ENCODE assay signal across 8 cellular contexts in the genomic region with DNA sequence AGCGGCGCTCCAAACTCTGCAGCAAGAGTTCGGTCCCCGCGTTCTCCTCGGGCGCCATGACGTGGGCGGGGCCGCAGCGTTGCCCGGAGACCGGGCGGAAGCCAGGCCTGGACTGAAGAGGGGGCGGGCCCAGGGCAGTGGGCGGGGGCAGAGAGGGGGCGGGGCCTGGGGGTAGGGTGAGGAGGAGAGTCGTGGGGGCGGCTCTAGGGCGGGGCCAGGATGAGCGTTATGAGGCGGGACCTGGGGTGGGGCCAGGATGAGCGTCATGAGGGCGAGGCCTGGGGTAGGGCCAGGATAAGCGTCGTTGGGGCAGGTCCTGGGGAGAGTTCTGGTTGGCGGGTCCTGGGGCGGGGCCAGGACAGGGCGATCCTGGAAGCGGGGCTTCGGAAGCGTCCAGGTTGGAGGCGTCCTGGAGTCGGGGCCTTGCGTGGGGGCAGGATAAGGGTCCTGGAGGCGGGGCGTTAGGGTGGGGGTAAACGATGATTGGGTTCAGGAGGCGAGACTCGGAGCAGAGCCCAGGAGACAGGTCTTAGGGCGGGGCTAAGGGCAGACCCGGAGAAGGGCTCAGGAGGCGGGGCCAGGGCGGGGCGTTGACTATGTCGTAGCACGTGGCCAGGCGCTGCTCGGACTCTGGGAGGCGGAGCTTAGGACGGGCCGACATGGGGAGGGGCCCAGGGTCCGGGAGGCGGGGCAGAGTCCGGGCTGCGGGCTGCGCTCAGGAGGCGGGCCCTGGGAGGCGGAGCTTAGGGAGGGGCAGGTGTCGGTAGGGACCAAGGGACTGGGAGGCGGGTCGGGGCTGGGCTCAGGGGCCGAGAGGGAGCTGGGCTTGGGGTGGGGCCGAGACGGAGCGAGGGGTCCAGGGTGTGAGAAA.
DNase-seq lines count a peak whose midpoint lies in the region; ATAC-seq and TF ChIP-seq lines count a peak whose summit lies in the region.
"Not testable (repeated sequence)": the region's sequence is repeated elsewhere in the genome, so short reads cannot be mapped to it uniquely, and the experiment has no call there.

No MANE protein-coding gene starts in this region.

- not testable (repeated sequence) for H3K27me3 ChIP-seq in heart right ventricle, tibial nerve

- not testable (repeated sequence) for H3K27me3 Mint-ChIP-seq in T-helper 17 cell

- peak; percentile 30 to 44 for TF ChIP-seq EP300 in tibial nerve (IDR thresholded peaks at IDR 0.05)

- H3K4me3 Mint-ChIP-seq in T-helper 17 cell = peak overlapping the region; percentile 89

- H3K36me3 ChIP-seq in heart right ventricle, tibial nerve: not testable (repeated sequence)

- not testable (repeated sequence) for H3K4me1 Mint-ChIP-seq in T-helper 17 cell

- H3K27ac Mint-ChIP-seq in T-helper 17 cell = peak overlapping the region; percentile 86

- peak overlapping the region; percentile 61 to 78 (median 74) for H3K4me3 ChIP-seq in heart right ventricle
- H3K4me3 ChIP-seq in tibial nerve = peak overlapping the region; percentile 53 to 75 (median 69)

- peak; percentile 95 for DNase-seq in GM10266 (ENCODE audit: extremely low spot score)
- DNase-seq in NCI-H187 (lab: John Stamatoyannopoulos, UW) = peak; percentile 94 to 96
- DNase-seq in T-helper 17 cell = peak; percentile 96 to 99 (median 97)
- DNase-seq in amygdala (lab: John Stamatoyannopoulos, UW) = peak; percentile 29 to 100 (median 98)
- peak; percentile 98 to 99 for DNase-seq in heart right ventricle
- peak; percentile 93 for DNase-seq in pons (ENCODE audit: low spot score)
- DNase-seq in tibial nerve (ENCODE audit: low spot score in 2 of 2) = peak; percentile 98

- 0 to 1% methylated on average over 56 to 66 of the region's 66 CpGs for WGBS in heart right ventricle, 2 donors
- WGBS in tibial nerve, 2 donors = 0 to 3% methylated on average over 37 to 51 of the region's 66 CpGs

- TF ChIP-seq CTCF in GM10266 (IDR thresholded peaks at IDR 0.05; ENCODE audit: control insufficient read depth, insufficient read depth, low read depth, missing control alignments); heart right ventricle (IDR thresholded peaks at IDR 0.05): not testable (repeated sequence)
- TF ChIP-seq CTCF in tibial nerve (IDR thresholded peaks at IDR 0.05) = peak in 1 of 5 experiments; percentile 5

- H3K9me3 ChIP-seq in T-helper 17 cell (ENCODE audit: control insufficient read depth, low read length, poor library complexity, severe bottlenecking); heart right ventricle; tibial nerve: not testable (repeated sequence)

- intact Hi-C loops in heart right ventricle (cut with DNase I) = loop anchor here in 1 of 10 donors (10.0 kb wide), 1 partner anchor 171 kb away; a partner anchor contains a TSS

- H3K4me1 ChIP-seq in heart right ventricle = peaks cover 0 to 14% (median 10%) of the 10 kb centered on the region in 9 donors
- H3K4me1 ChIP-seq in tibial nerve = peaks cover 0 to 13% (median 0%) of the 10 kb centered on the region in 4 donors

- peak in 1 of 2 donors; percentile 28 for TF ChIP-seq POLR2A in tibial nerve (IDR thresholded peaks at IDR 0.05)

- ATAC-seq in HG02852 (IDR thresholded peaks at IDR 0.05; ENCODE audit: unreplicated experiment) = peak; percentile 59
- peak; percentile 98 for ATAC-seq in T-helper 17 cell
- ATAC-seq in heart right ventricle = peak; percentile 100

- not testable (repeated sequence) for H3K36me3 Mint-ChIP-seq in T-helper 17 cell (ENCODE audit: low read depth)

- peak overlapping the region; percentile 58 to 85 (median 76) for H3K27ac ChIP-seq in heart right ventricle
- H3K27ac ChIP-seq in tibial nerve = peak overlapping the region; percentile 86 to 92 (median 89)

Comparison
In these comparisons a context has a peak if more than half of its experiments do, and no peak if none do; other contexts are left out.
1. Peak in every context shown above with its lines: DNase-seq, ATAC-seq, H3K4me3 ChIP-seq and H3K27ac ChIP-seq.